In genomic region chr1:159196543-159196942, GRCh38 we compare ENCODE assay signal across 1 cellular context.
TF ChIP-seq lines count a peak whose summit lies in the region.

No MANE protein-coding gene starts in this region.

TF ChIP-seq in HCT116, 20 proteins besides CTCF, POLR2A, EP300 and RAD21:
- TF ChIP-seq YY1 (IDR thresholded peaks at IDR 0.05; ENCODE audit: extremely low read depth, insufficient replicate concordance, low read depth, low read length) (no peak), FOSL1 (IDR thresholded peaks at IDR 0.05; ENCODE audit: low read depth) (no peak), EGR1 (IDR thresholded peaks at IDR 0.05; ENCODE audit: low read depth) (no peak), CBX3 (IDR thresholded peaks at IDR 0.05; ENCODE audit: low read depth) (no peak), POLR2AphosphoS5 (IDR thresholded peaks at IDR 0.05; ENCODE audit: low read depth, low read length) (no peak), SIN3A (IDR thresholded peaks at IDR 0.05; ENCODE audit: low read depth) (no peak), JUND (IDR thresholded peaks at IDR 0.05) (no peak), ZNF274 (IDR thresholded peaks at IDR 0.05; ENCODE audit: low read depth, low read length) (no peak), ELF1 (IDR thresholded peaks at IDR 0.05; ENCODE audit: borderline replicate concordance, low read depth) (no peak), SP1 (IDR thresholded peaks at IDR 0.05; ENCODE audit: low read depth) (no peak), EZH2phosphoT487 (IDR thresholded peaks at IDR 0.05; ENCODE audit: borderline replicate concordance) (no peak), REST (IDR thresholded peaks at IDR 0.05; ENCODE audit: low read depth) (no peak)
- TF ChIP-seq, protein P1, sequence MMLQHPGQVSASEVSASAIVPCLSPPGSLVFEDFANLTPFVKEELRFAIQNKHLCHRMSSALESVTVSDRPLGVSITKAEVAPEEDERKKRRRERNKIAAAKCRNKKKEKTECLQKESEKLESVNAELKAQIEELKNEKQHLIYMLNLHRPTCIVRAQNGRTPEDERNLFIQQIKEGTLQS (IDR thresholded peaks at IDR 0.05), result no peak
- TF ChIP-seq, protein P2, sequence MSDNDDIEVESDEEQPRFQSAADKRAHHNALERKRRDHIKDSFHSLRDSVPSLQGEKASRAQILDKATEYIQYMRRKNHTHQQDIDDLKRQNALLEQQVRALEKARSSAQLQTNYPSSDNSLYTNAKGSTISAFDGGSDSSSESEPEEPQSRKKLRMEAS (IDR thresholded peaks at IDR 0.05), result no peak
